In genomic region chr6:109241199-109241598, GRCh38 we compare ENCODE assay signal across 19 cellular contexts.
DNase-seq lines count a peak whose midpoint lies in the region; ATAC-seq, FAIRE-seq and TF ChIP-seq lines count a peak whose summit lies in the region.
"Had no signal": no experiment of that assay in that cellular context is flagged by ENCODE, and none has a peak within 500 bp of the region (broad histone marks: within the 10 kb centered on the region; RNA-seq: fewer than 3 reads in every experiment).

No MANE protein-coding gene starts in this region.

- H3K79me2 ChIP-seq in mammary epithelial cell (ENCODE audit: insufficient read depth, low read length), result no peaks in the 10 kb centered on the region
- H3K79me2 ChIP-seq in osteoblast (ENCODE audit: insufficient read depth, low read length), result no peaks in the 10 kb centered on the region

- no peak overlapping the region for H3K27ac Mint-ChIP-seq in T-cell
- H3K27ac Mint-ChIP-seq: activated CD4-positive, alpha-beta T cell treated with anti-CD3 and anti-CD28 coated beads, Interleukin-2, amount 10 ng/mL, durations not matched to agents 24 days and 14 days; activated T-cell treated with anti-CD3 and anti-CD28 coated beads, Interleukin-2, amount 50 U/mL, for 24 hours had no signal

- WGBS in mammary epithelial cell (ENCODE audit: low coverage, missing lambda C conversion rate), result 63% methylated on average over 2 of the region's 2 CpGs

- BruUV-seq in mammary epithelial cell (replicated peaks; lab: Mats Ljungman, UMichigan), result no TSS peak

- H3K4me1 ChIP-seq in mammary epithelial cell (ENCODE audit: insufficient read depth, low read length) (no peaks in the 10 kb centered on the region), osteoblast (ENCODE audit: insufficient read depth, low read length) (peaks cover 53% of the 10 kb centered on the region)

- peak; percentile 23 for DNase-seq in Daoy (ENCODE audit: low read depth)
- DNase-seq in NB4 (ENCODE audit: low read depth), result peak; percentile 88
- DNase-seq in mammary epithelial cell, result peak; percentile 57
- no peak for DNase-seq in osteoblast (ENCODE audit: insufficient read length, low spot score, missing footprints)
- DNase-seq in T-cell, result no peak
- no peak for DNase-seq in NCI-H1105 (lab: John Stamatoyannopoulos, UW)
- DNase-seq in D721Med (ENCODE audit: insufficient read length, low spot score), result no peak
- no peak for DNase-seq in NCI-H2029 treated with DMSO at 0.1 percent for 48 hours (lab: John Stamatoyannopoulos, UW)
- DNase-seq: activated CD4-positive, alpha-beta T cell treated with anti-CD3 and anti-CD28 coated beads, Interleukin-2, amount 10 ng/mL, durations not matched to agents 24 days and 14 days; activated T-cell treated with anti-CD3 and anti-CD28 coated beads, Interleukin-2, amount 50 U/mL, for 24 hours; islet precursor cell; MG63; mucosa of descending colon; NCI-H2171 treated with DMSO at 0.1 percent for 48 hours; stimulated activated CD4-positive, alpha-beta T cell treated with anti-CD3 and anti-CD28 coated beads, Interleukin-1b, Interleukin-23, amount 100 ng/mL, for 48 hours; T-helper 2 cell had no signal

- H3K4me3 ChIP-seq in NB4 (ENCODE audit: low read depth, low read length), result no peak overlapping the region
- H3K4me3 ChIP-seq in mammary epithelial cell (replicated peaks in 1 of 3; ENCODE audit: insufficient read depth in 1 of 3, low read depth in 2 of 3, low read length in 3 of 3), result no peak overlapping the region
- H3K4me3 ChIP-seq in osteoblast (ENCODE audit: insufficient read depth, low read length), result no peak overlapping the region
- H3K4me3 ChIP-seq: ascending aorta, MG63, mucosa of descending colon had no signal

- no peak overlapping the region for H3K9ac ChIP-seq in mammary epithelial cell (ENCODE audit: insufficient read depth, low read length)

- H3K27me3 ChIP-seq in mammary epithelial cell (ENCODE audit: insufficient read depth, low read length) (no peaks in the 10 kb centered on the region), osteoblast (ENCODE audit: insufficient read depth, low read length) (no peaks in the 10 kb centered on the region)
- H3K27me3 ChIP-seq: ascending aorta, MG63 had no signal

- H2AFZ ChIP-seq in mammary epithelial cell (ENCODE audit: low read depth, low read length) (no peak overlapping the region), osteoblast (ENCODE audit: low read length) (no peak overlapping the region)

- intact Hi-C loops in mammary epithelial cell (cut with micrococcal nuclease), result no loop called here

- no peaks in the 10 kb centered on the region for H3K9me3 Mint-ChIP-seq in T-cell
- H3K9me3 Mint-ChIP-seq: activated T-cell treated with anti-CD3 and anti-CD28 coated beads, Interleukin-2, amount 50 U/mL, for 24 hours had no signal

- CTCF ChIA-PET in mammary epithelial cell (lab: Charles Lee; ENCODE audit: low non-redundant PET) (no interaction called here), T-cell (lab: Charles Lee) (interaction anchor here in 1 of 2 donors (0.9 kb wide), 1 partner anchor 15 kb away, joined by 3 read pairs; no protein-coding TSS in a partner anchor)

- no peaks in the 10 kb centered on the region for H4K20me1 ChIP-seq in mammary epithelial cell (ENCODE audit: insufficient read depth, low read length)
- no peaks in the 10 kb centered on the region for H4K20me1 ChIP-seq in osteoblast (ENCODE audit: insufficient read depth, low read length)

- dilution Hi-C loops in mammary epithelial cell (cut with HindIII; ENCODE audit: low sequenced_read_pairs), result no loop called here

- ATAC-seq in T-cell (replicated peaks in 1 of 4), result no peak
- ATAC-seq: mucosa of descending colon had no signal

- H3K36me3 ChIP-seq in mammary epithelial cell (ENCODE audit: insufficient read depth, low read length), result no peaks in the 10 kb centered on the region
- no peaks in the 10 kb centered on the region for H3K36me3 ChIP-seq in osteoblast (ENCODE audit: insufficient read depth, low read length)
- H3K36me3 ChIP-seq: ascending aorta, MG63 had no signal

- H3K36me3 Mint-ChIP-seq in T-cell, result no peaks in the 10 kb centered on the region

- H3K9me3 ChIP-seq in mammary epithelial cell (replicated peaks; ENCODE audit: insufficient read depth, low read length), result no peaks in the 10 kb centered on the region
- H3K9me3 ChIP-seq in osteoblast (ENCODE audit: low read depth, low read length), result no peaks in the 10 kb centered on the region
- H3K9me3 ChIP-seq: ascending aorta, MG63, mucosa of descending colon had no signal

- TF ChIP-seq CTCF in NB4 (IDR thresholded peaks at IDR 0.05; ENCODE audit: low read depth, low read length) (no peak), mammary epithelial cell (conservative IDR thresholded peaks at IDR 0.05 in 1 of 2, IDR thresholded peaks at IDR 0.05 in 1 of 2; ENCODE audit: extremely low read depth in 1 of 2, insufficient read depth in 1 of 2, low read depth in 1 of 2, low read length in 2 of 2) (no peak), osteoblast (IDR thresholded peaks at IDR 0.05; ENCODE audit: extremely low read depth, low read depth, low read length) (no peak), D721Med (IDR thresholded peaks at IDR 0.05; ENCODE audit: insufficient read depth, missing control alignments) (no peak)

- in situ Hi-C loops in mammary epithelial cell (cut with MboI; ENCODE audit: low sequenced_read_pairs in 2 of 2), result no loop called here

- H3K27ac ChIP-seq in mammary epithelial cell (ENCODE audit: insufficient read depth, low read depth, low read length) (no peak overlapping the region), osteoblast (ENCODE audit: low read depth, low read length) (peak overlapping the region; percentile 72)
- H3K27ac ChIP-seq: C4-2B had no signal

- POLR2A ChIA-PET in T-cell (lab: Charles Lee), result interaction anchor here in 1 of 2 donors (0.6 kb wide), 1 partner anchor 72 kb away, joined by 4 read pairs; no protein-coding TSS in a partner anchor

- peaks cover 18 to 27% (median 23%) of the 10 kb centered on the region in 3 donors for H3K4me1 Mint-ChIP-seq in T-cell

- FAIRE-seq in D721Med (lab: Jason Lieb, UNC), result no peak
- FAIRE-seq: H54 had no signal

- no peak overlapping the region for H3K4me3 Mint-ChIP-seq in T-cell
- H3K4me3 Mint-ChIP-seq: activated CD4-positive, alpha-beta T cell treated with anti-CD3 and anti-CD28 coated beads, Interleukin-2, amount 10 ng/mL, durations not matched to agents 24 days and 14 days; activated T-cell treated with anti-CD3 and anti-CD28 coated beads, Interleukin-2, amount 50 U/mL, for 24 hours had no signal

- no peak overlapping the region for H3K4me2 ChIP-seq in mammary epithelial cell (ENCODE audit: insufficient read depth, low read depth, low read length)
- H3K4me2 ChIP-seq in osteoblast (ENCODE audit: insufficient read depth, low read length), result peak overlapping the region; percentile 23

- no peaks in the 10 kb centered on the region for H3K27me3 Mint-ChIP-seq in T-cell
- H3K27me3 Mint-ChIP-seq: activated CD4-positive, alpha-beta T cell treated with anti-CD3 and anti-CD28 coated beads, Interleukin-2, amount 10 ng/mL, durations not matched to agents 24 days and 14 days; activated T-cell treated with anti-CD3 and anti-CD28 coated beads, Interleukin-2, amount 50 U/mL, for 24 hours had no signal

- no peak for TF ChIP-seq POLR2A in NB4 (IDR thresholded peaks at IDR 0.05; ENCODE audit: extremely low read depth, insufficient read length)

Comparison
In these comparisons a context has a peak if more than half of its experiments do, and no peak if none do; other contexts are left out.
1. DNase-seq: peak in Daoy (single experiment), NB4 (single experiment) and mammary epithelial cell (single experiment); none in osteoblast (single experiment), T-cell (0 of 34), NCI-H1105 (single experiment), D721Med (single experiment) and NCI-H2029 treated with DMSO at 0.1 percent for 48 hours (single experiment).